In genomic region chr1:33454646-33455282, GRCh38 we compare ENCODE assay signal across 16 cellular contexts. TPM values are rescaled to one million over a fixed set of nuclear protein-coding genes. Genes with fewer than 3 reads are reported as not detected.
A peak's percentile ranks its signal among the peaks of the same experiment; 100 is the strongest.
DNase-seq lines count a peak whose midpoint lies in the region; ATAC-seq and TF ChIP-seq lines count a peak whose summit lies in the region.
"Had no signal": no experiment of that assay in that cellular context is flagged by ENCODE, and none has a peak within 500 bp of the region (broad histone marks: within the 10 kb centered on the region; RNA-seq: fewer than 3 reads in every experiment).

No MANE protein-coding gene starts in this region.

- H3K36me3 Mint-ChIP-seq in WTC11, result no peaks in the 10 kb centered on the region

- peak overlapping the region; percentile 79 to 90 for H3K18ac ChIP-seq in mesenchymal stem cell (ENCODE audit: low read depth in 1 of 2, low read length in 2 of 2)

- POLR2A ChIA-PET in WTC11 (lab: Charles Lee), result no interaction called here

- no peak overlapping the region for H3K27ac Mint-ChIP-seq in WTC11
- H3K27ac Mint-ChIP-seq: T-helper 2 cell treated with Interferon-gamma antibody and Interleukin-4, amounts not matched to agents 5 μg/mL and 100 μg/mL, for 36 hours had no signal

- CTCF ChIA-PET in WTC11 (lab: Charles Lee), result interaction anchor here (0.6 to 3.4 kb wide), 18 partner anchors 10 to 352 kb away, joined by 3 to 42 read pairs (median 6); partner anchors contain the start of genes PHC2 and ZSCAN20

- H3K4me3 ChIP-seq in mesenchymal stem cell (ENCODE audit: insufficient read depth in 1 of 2, low read depth in 1 of 2, low read length in 2 of 2), result no peak overlapping the region
- H3K4me3 ChIP-seq: ascending aorta, colonic mucosa, spleen had no signal

- peak overlapping the region; percentile 51 for H3K27ac ChIP-seq in mesenchymal stem cell (ENCODE audit: low read length, poor library complexity, severe bottlenecking)
- H3K27ac ChIP-seq: colonic mucosa, parathyroid adenoma, spleen had no signal

- H3K4me2 ChIP-seq in mesenchymal stem cell (ENCODE audit: low read length, poor library complexity, severe bottlenecking), result no peak overlapping the region

- H3K36me3 ChIP-seq in mesenchymal stem cell (ENCODE audit: control insufficient read depth in 1 of 2, insufficient read depth in 2 of 2, low read depth in 1 of 2, low read length in 2 of 2), result no peaks in the 10 kb centered on the region
- H3K36me3 ChIP-seq: ascending aorta, colonic mucosa, spleen had no signal

- H3K9me3 ChIP-seq in mesenchymal stem cell (ENCODE audit: control insufficient read depth, low read length), result peaks cover 4% of the 10 kb centered on the region
- H3K9me3 ChIP-seq: ascending aorta, colonic mucosa, spleen had no signal

- no peak overlapping the region for H2AK5ac ChIP-seq in mesenchymal stem cell (ENCODE audit: low read length, severe bottlenecking)

- peaks cover 7% of the 10 kb centered on the region; the same call in 1 of the 2 replicates for H3K27me3 Mint-ChIP-seq in WTC11 (ENCODE audit: low read depth)

- H3K4ac ChIP-seq in mesenchymal stem cell (ENCODE audit: low read depth in 1 of 2, low read length in 2 of 2), result peak overlapping the region; percentile 57 to 63

- intact Hi-C loops in Right ventricle myocardium inferior (cut with DNase I), result no loop called here

- no peak overlapping the region for H2BK5ac ChIP-seq in mesenchymal stem cell (ENCODE audit: low read depth, low read length, poor library complexity, severe bottlenecking)

- peak overlapping the region; percentile 57 for H4K8ac ChIP-seq in mesenchymal stem cell (ENCODE audit: low read length)

- H3K14ac ChIP-seq in mesenchymal stem cell (ENCODE audit: low read length in 2 of 2), result peak overlapping the region in 1 of 2 experiments; percentile 98

- peaks cover 23% of the 10 kb centered on the region for H3K4me1 ChIP-seq in mesenchymal stem cell (ENCODE audit: control insufficient read depth, insufficient read depth, low read depth, low read length)
- H3K4me1 ChIP-seq: colonic mucosa, parathyroid adenoma had no signal

- peak overlapping the region in 1 of 2 experiments; percentile 77 for H3K23ac ChIP-seq in mesenchymal stem cell (ENCODE audit: low read length in 2 of 2)

- H2AFZ ChIP-seq in mesenchymal stem cell (ENCODE audit: low read depth, low read length), result no peak overlapping the region

- H3K79me1 ChIP-seq in mesenchymal stem cell (replicated peaks; ENCODE audit: low read length, poor library complexity, severe bottlenecking), result no peaks in the 10 kb centered on the region

- TF ChIP-seq CTCF in WTC11 (IDR thresholded peaks at IDR 0.05), result no peak

- H2BK15ac ChIP-seq in mesenchymal stem cell (ENCODE audit: low read depth, poor library complexity, severe bottlenecking), result no peak overlapping the region

- 71% methylated on average over 8 of the region's 8 CpGs for WGBS in mesenchymal stem cell

- peaks cover 3% of the 10 kb centered on the region; the same call in 1 of the 2 replicates for H3K9me3 Mint-ChIP-seq in WTC11
- H3K9me3 Mint-ChIP-seq: T-helper 2 cell treated with Interferon-gamma antibody and Interleukin-4, amounts not matched to agents 5 μg/mL and 100 μg/mL, for 36 hours had no signal

- ATAC-seq in WTC11, result peak; percentile 55
- no peak for ATAC-seq in Right ventricle myocardium inferior

- peak; percentile 46 for DNase-seq in DMS 273 treated with DMSO at 0.1 percent for 48 hours (lab: John Stamatoyannopoulos, UW)
- DNase-seq in LHCN-M2 (ENCODE audit: low read depth), result peak; percentile 41
- DNase-seq in WTC11 (ENCODE audit: low spot score), result no peak
- DNase-seq in mesenchymal stem cell, result peak; percentile 79
- DNase-seq in AML-193 (lab: John Stamatoyannopoulos, UW), result no peak
- DNase-seq in RPMI8226, result no peak
- no peak for DNase-seq in activated effector memory CD4-positive, alpha-beta T cell treated with anti-CD3 and anti-CD28 coated beads, Interleukin-2, amount 50 U/mL, for 16 hours
- no peak for DNase-seq in Right ventricle myocardium inferior (ENCODE audit: missing footprints)
- DNase-seq: activated gamma-delta T cell treated with Interleukin-2 at 50 U/mL for 16 hours, Calu3, colonic mucosa, NCI-H2107, spleen had no signal

- no peak overlapping the region for H2BK120ac ChIP-seq in mesenchymal stem cell (ENCODE audit: low read depth, low read length)

- H3K4me3 Mint-ChIP-seq in WTC11, result no peak overlapping the region
- H3K4me3 Mint-ChIP-seq: T-helper 2 cell treated with Interferon-gamma antibody and Interleukin-4, amounts not matched to agents 5 μg/mL and 100 μg/mL, for 36 hours had no signal

- peak overlapping the region in 1 of 2 experiments; percentile 91 for H2BK12ac ChIP-seq in mesenchymal stem cell (ENCODE audit: low read length in 2 of 2)

- H3K9ac ChIP-seq in mesenchymal stem cell (ENCODE audit: low read length), result no peak overlapping the region
- H3K9ac ChIP-seq: parathyroid adenoma had no signal

- H3K4me1 Mint-ChIP-seq in WTC11, result peaks cover 12% of the 10 kb centered on the region

- no peaks in the 10 kb centered on the region for H3K27me3 ChIP-seq in mesenchymal stem cell (ENCODE audit: control insufficient read depth in 1 of 2, insufficient read depth in 1 of 2, low read length in 2 of 2)
- H3K27me3 ChIP-seq: ascending aorta, colonic mucosa, spleen had no signal

- peak overlapping the region; percentile 45 for H4K91ac ChIP-seq in mesenchymal stem cell (ENCODE audit: low read length)

TF ChIP-seq in WTC11, 78 proteins besides CTCF, POLR2A, EP300 and RAD21 (continues in another document):
- no peak for TF ChIP-seq ZBTB43 (CRISPR knock-in tag; IDR thresholded peaks at IDR 0.05)
- TF ChIP-seq, protein P1, sequence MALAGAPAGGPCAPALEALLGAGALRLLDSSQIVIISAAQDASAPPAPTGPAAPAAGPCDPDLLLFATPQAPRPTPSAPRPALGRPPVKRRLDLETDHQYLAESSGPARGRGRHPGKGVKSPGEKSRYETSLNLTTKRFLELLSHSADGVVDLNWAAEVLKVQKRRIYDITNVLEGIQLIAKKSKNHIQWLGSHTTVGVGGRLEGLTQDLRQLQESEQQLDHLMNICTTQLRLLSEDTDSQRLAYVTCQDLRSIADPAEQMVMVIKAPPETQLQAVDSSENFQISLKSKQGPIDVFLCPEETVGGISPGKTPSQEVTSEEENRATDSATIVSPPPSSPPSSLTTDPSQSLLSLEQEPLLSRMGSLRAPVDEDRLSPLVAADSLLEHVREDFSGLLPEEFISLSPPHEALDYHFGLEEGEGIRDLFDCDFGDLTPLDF (CRISPR knock-in tag; IDR thresholded peaks at IDR 0.05), result no peak
- TF ChIP-seq, protein P2, sequence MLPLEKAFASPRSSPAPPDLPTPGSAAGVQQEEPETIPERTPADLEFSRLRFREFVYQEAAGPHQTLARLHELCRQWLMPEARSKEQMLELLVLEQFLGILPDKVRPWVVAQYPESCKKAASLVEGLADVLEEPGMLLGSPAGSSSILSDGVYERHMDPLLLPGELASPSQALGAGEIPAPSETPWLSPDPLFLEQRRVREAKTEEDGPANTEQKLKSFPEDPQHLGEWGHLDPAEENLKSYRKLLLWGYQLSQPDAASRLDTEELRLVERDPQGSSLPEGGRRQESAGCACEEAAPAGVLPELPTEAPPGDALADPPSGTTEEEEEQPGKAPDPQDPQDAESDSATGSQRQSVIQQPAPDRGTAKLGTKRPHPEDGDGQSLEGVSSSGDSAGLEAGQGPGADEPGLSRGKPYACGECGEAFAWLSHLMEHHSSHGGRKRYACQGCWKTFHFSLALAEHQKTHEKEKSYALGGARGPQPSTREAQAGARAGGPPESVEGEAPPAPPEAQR (CRISPR knock-in tag; IDR thresholded peaks at IDR 0.05), result no peak
- TF ChIP-seq, protein P3, sequence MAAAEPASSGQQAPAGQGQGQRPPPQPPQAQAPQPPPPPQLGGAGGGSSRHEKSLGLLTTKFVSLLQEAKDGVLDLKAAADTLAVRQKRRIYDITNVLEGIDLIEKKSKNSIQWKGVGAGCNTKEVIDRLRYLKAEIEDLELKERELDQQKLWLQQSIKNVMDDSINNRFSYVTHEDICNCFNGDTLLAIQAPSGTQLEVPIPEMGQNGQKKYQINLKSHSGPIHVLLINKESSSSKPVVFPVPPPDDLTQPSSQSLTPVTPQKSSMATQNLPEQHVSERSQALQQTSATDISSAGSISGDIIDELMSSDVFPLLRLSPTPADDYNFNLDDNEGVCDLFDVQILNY (CRISPR knock-in tag; IDR thresholded peaks at IDR 0.05), result no peak
- no peak for TF ChIP-seq HMGA2 (CRISPR knock-in tag; IDR thresholded peaks at IDR 0.05)
- TF ChIP-seq SMAD3 (CRISPR knock-in tag; IDR thresholded peaks at IDR 0.05; ENCODE audit: borderline replicate concordance), result no peak
- TF ChIP-seq SP1 (CRISPR knock-in tag; conservative IDR thresholded peaks at IDR 0.05), result no peak
- TF ChIP-seq NFE2L1 (CRISPR knock-in tag; IDR thresholded peaks at IDR 0.05), result no peak

RNA-seq across cellular contexts. Expression of gene ZSCAN20, which starts 17.7 kb away (rescaled TPM):
- 8.0 and 9.0 TPM in 2 replicates for total RNA-seq in LHCN-M2 (2014; rRNA removed)
- 2.0 TPM for polyA plus RNA-seq in LHCN-M2 (2012)
- total RNA-seq in WTC11 (2021), result 3.7 to 5.4 TPM (median 4.0 TPM) in 3 replicates
- polyA plus RNA-seq in mesenchymal stem cell (2013, experiment 1 of 2), result 1.7 TPM
- polyA plus RNA-seq in mesenchymal stem cell (2013, experiment 2 of 2), result 1.6 TPM
- 4.7 TPM for total RNA-seq in Right ventricle myocardium inferior

RNA-seq across cellular contexts. Expression of gene PHC2, which starts 23.9 kb away (rescaled TPM):
- total RNA-seq in LHCN-M2 (2014; rRNA removed) (245 and 251 TPM in 2 replicates), WTC11 (2021) (7.0 to 7.6 TPM (median 7.4 TPM) in 3 replicates), Right ventricle myocardium inferior (102 TPM)
- polyA plus RNA-seq in LHCN-M2 (2012), result 112 TPM
- polyA plus RNA-seq in mesenchymal stem cell (2013, experiment 1 of 2), result 114 TPM
- polyA plus RNA-seq in mesenchymal stem cell (2013, experiment 2 of 2), result 112 TPM

Comparison
In these comparisons a context has a peak if more than half of its experiments do, and no peak if none do; other contexts are left out.
1. DNase-seq: peak in DMS 273 treated with DMSO at 0.1 percent for 48 hours (single experiment), LHCN-M2 (single experiment) and mesenchymal stem cell (single experiment); none in WTC11 (single experiment), AML-193 (0 of 2), RPMI8226 (single experiment), activated effector memory CD4-positive, alpha-beta T cell treated with anti-CD3 and anti-CD28 coated beads, Interleukin-2, amount 50 U/mL, for 16 hours (single experiment) and Right ventricle myocardium inferior (single experiment).
2. RNA of gene PHC2, which starts 23.9 kb away (total RNA-seq): 245 to 251 TPM in LHCN-M2 and 102 TPM in Right ventricle myocardium inferior (single experiment); 7.0 to 7.6 TPM in WTC11; every median in the first group is over 10 times any median in the second.